1 cellular context compared by ENCODE assay signal in genomic region chr1:218748071-218748470, GRCh38.
TF ChIP-seq lines count a peak whose summit lies in the region.

No MANE protein-coding gene starts in this region.

TF ChIP-seq in GM23338, 12 proteins besides CTCF, POLR2A, EP300 and RAD21 (continued from another document):
- TF ChIP-seq ZNF462 (CRISPR knock-in tag; IDR thresholded peaks at IDR 0.05) (no peak), EZH2phosphoT487 (IDR thresholded peaks at IDR 0.05; ENCODE audit: unreplicated experiment) (no peak)
